ENCODE assay signal across 2 cellular contexts in genomic region chr17:1221209-1221608, GRCh38.
TF ChIP-seq lines count a peak whose summit lies in the region.

No MANE protein-coding gene starts in this region.

TF ChIP-seq in WTC11, 78 proteins besides CTCF, POLR2A, EP300 and RAD21:
- TF ChIP-seq RORB (CRISPR knock-in tag; IDR thresholded peaks at IDR 0.05) (no peak), ZNF138 (CRISPR knock-in tag; conservative IDR thresholded peaks at IDR 0.05) (no peak), ATF1 (CRISPR knock-in tag; IDR thresholded peaks at IDR 0.05) (no peak), GTF2I (CRISPR knock-in tag; conservative IDR thresholded peaks at IDR 0.05) (0 out of 2 replicates have a peak, but pooled peaks have one; percentile 49)

TF ChIP-seq in H1, 55 proteins besides CTCF, POLR2A, EP300 and RAD21:
- TF ChIP-seq RNF2 (IDR thresholded peaks at IDR 0.05; ENCODE audit: borderline replicate concordance, low read depth, low read length, missing control alignments, poor library complexity, severe bottlenecking): no peak
- no peak for TF ChIP-seq CTBP2 (IDR thresholded peaks at IDR 0.05; ENCODE audit: borderline replicate concordance, insufficient read depth, insufficient read length, low read length)
- TF ChIP-seq KDM1A (IDR thresholded peaks at IDR 0.05; ENCODE audit: borderline replicate concordance, low read length): 0 out of 2 replicates have a peak, but pooled peaks have one; percentile 62
